Comparison of ENCODE assay signal across 7 cellular contexts in genomic region chr5:172868924-172869565, GRCh38. TPM values are rescaled to one million over a fixed set of nuclear protein-coding genes. Genes with fewer than 3 reads are reported as not detected.
A peak's percentile ranks its signal among the peaks of the same experiment; 100 is the strongest.
DNase-seq lines count a peak whose midpoint lies in the region; ATAC-seq and TF ChIP-seq lines count a peak whose summit lies in the region.

No MANE protein-coding gene starts in this region.

- peak; percentile 91 to 92 for ATAC-seq in lower lobe of right lung
- no peak for ATAC-seq in GM18909 (IDR thresholded peaks at IDR 0.05; ENCODE audit: poor library complexity, unreplicated experiment)
- no peak for ATAC-seq in GM19351 (IDR thresholded peaks at IDR 0.05; ENCODE audit: unreplicated experiment)

- no peak overlapping the region for H3K27ac Mint-ChIP-seq in activated CD4-positive, alpha-beta T cell treated with anti-CD3 and anti-CD28 coated beads, Interleukin-2, amount 10 ng/mL, durations not matched to agents 24 days and 14 days

- TF ChIP-seq EP300 in tibial nerve (IDR thresholded peaks at IDR 0.05), result peak; percentile 94 to 99

- H3K27ac ChIP-seq in lower lobe of right lung (peak overlapping the region; percentile 89), tibial nerve (peak overlapping the region; percentile 71 to 94 (median 83))

- H3K4me3 Mint-ChIP-seq in activated CD4-positive, alpha-beta T cell treated with anti-CD3 and anti-CD28 coated beads, Interleukin-2, amount 10 ng/mL, durations not matched to agents 24 days and 14 days, result no peak overlapping the region

- H3K27me3 Mint-ChIP-seq in activated CD4-positive, alpha-beta T cell treated with anti-CD3 and anti-CD28 coated beads, Interleukin-2, amount 10 ng/mL, durations not matched to agents 24 days and 14 days, result no peaks in the 10 kb centered on the region

- H3K9me3 ChIP-seq in MG63, result no peaks in the 10 kb centered on the region
- H3K9me3 ChIP-seq in lower lobe of right lung, result no peaks in the 10 kb centered on the region
- no peaks in the 10 kb centered on the region for H3K9me3 ChIP-seq in tibial nerve

- H3K27me3 ChIP-seq in MG63 (no peaks in the 10 kb centered on the region), lower lobe of right lung (ENCODE audit: low read depth) (no peaks in the 10 kb centered on the region), tibial nerve (no peaks in the 10 kb centered on the region)

- 26 to 42% methylated on average over 10 of the region's 10 CpGs for WGBS in tibial nerve, 2 donors

- no peaks in the 10 kb centered on the region for H3K36me3 Mint-ChIP-seq in activated CD4-positive, alpha-beta T cell treated with anti-CD3 and anti-CD28 coated beads, Interleukin-2, amount 10 ng/mL, durations not matched to agents 24 days and 14 days (ENCODE audit: low read depth)

- peaks cover 31% of the 10 kb centered on the region for H3K36me3 ChIP-seq in MG63
- H3K36me3 ChIP-seq in lower lobe of right lung, result no peaks in the 10 kb centered on the region
- no peaks in the 10 kb centered on the region for H3K36me3 ChIP-seq in tibial nerve

- peaks cover 10% of the 10 kb centered on the region for H3K4me1 Mint-ChIP-seq in activated CD4-positive, alpha-beta T cell treated with anti-CD3 and anti-CD28 coated beads, Interleukin-2, amount 10 ng/mL, durations not matched to agents 24 days and 14 days

- intact Hi-C loops in lower lobe of right lung (cut with DNase I), result no loop called here
- intact Hi-C loops in activated CD4-positive, alpha-beta T cell treated with anti-CD3 and anti-CD28 coated beads, Interleukin-2, amount 10 ng/mL, durations not matched to agents 24 days and 14 days (cut with micrococcal nuclease), result no loop called here

- TF ChIP-seq CTCF in choroid plexus epithelial cell (conservative IDR thresholded peaks at IDR 0.05; ENCODE audit: low read depth, low read length) (peak; percentile 60), lower lobe of right lung (IDR thresholded peaks at IDR 0.05) (peak; percentile 12), tibial nerve (IDR thresholded peaks at IDR 0.05) (peak in 4 of 5 experiments; percentile 24 to 67 (median 38))

- DNase-seq in MG63 (peak; percentile 97), choroid plexus epithelial cell (ENCODE audit: low read depth) (peak; percentile 92), lower lobe of right lung (peak; percentile 83), tibial nerve (ENCODE audit: low spot score in 2 of 2) (peak; percentile 75 to 78)
- no peak for DNase-seq in activated CD4-positive, alpha-beta T cell treated with anti-CD3 and anti-CD28 coated beads, Interleukin-2, amount 10 ng/mL, durations not matched to agents 24 days and 14 days

- no peak overlapping the region for H3K4me3 ChIP-seq in MG63
- no peak overlapping the region for H3K4me3 ChIP-seq in choroid plexus epithelial cell (ENCODE audit: low read depth, low read length)
- H3K4me3 ChIP-seq in lower lobe of right lung, result no peak overlapping the region
- H3K4me3 ChIP-seq in tibial nerve, result no peak overlapping the region

- peaks cover 88% of the 10 kb centered on the region for H3K4me1 ChIP-seq in lower lobe of right lung
- peaks cover 0 to 89% (median 70%) of the 10 kb centered on the region in 4 donors for H3K4me1 ChIP-seq in tibial nerve

- TF ChIP-seq POLR2A in tibial nerve (IDR thresholded peaks at IDR 0.05), result peak in 1 of 2 donors; percentile 21

- H3K9me3 Mint-ChIP-seq in activated CD4-positive, alpha-beta T cell treated with anti-CD3 and anti-CD28 coated beads, Interleukin-2, amount 10 ng/mL, durations not matched to agents 24 days and 14 days, result no peaks in the 10 kb centered on the region

RNA-seq across cellular contexts. Expression of gene ERGIC1, which starts 35.0 kb away (rescaled TPM):
- total RNA-seq in MG63 (2014; rRNA removed; shearing (Covaris generic); ENCODE audit: low replicate concordance), result 65.6 and 98.8 TPM in 2 replicates
- total RNA-seq in lower lobe of right lung (177 TPM), tibial nerve (100 to 1,000 TPM in 2 of 4 donors, 10 to 100 TPM in 2; 60.9 to 123 (median 99.3) TPM)
- total RNA-seq in activated CD4-positive, alpha-beta T cell treated with anti-CD3 and anti-CD28 coated beads, Interleukin-2, amount 10 ng/mL, durations not matched to agents 24 days and 14 days, result 47.1 and 47.3 TPM in 2 replicates

Comparison
In these comparisons a context has a peak if more than half of its experiments do, and no peak if none do; other contexts are left out.
1. ATAC-seq: peak in lower lobe of right lung (2 of 2); none in GM18909 (single experiment) and GM19351 (single experiment).
2. Peak in every context shown above with its lines, with median percentiles within 50 percentile points of each other: CTCF ChIP-seq.